Comparison of ENCODE assay signal across 1 cellular context in the genomic region with DNA sequence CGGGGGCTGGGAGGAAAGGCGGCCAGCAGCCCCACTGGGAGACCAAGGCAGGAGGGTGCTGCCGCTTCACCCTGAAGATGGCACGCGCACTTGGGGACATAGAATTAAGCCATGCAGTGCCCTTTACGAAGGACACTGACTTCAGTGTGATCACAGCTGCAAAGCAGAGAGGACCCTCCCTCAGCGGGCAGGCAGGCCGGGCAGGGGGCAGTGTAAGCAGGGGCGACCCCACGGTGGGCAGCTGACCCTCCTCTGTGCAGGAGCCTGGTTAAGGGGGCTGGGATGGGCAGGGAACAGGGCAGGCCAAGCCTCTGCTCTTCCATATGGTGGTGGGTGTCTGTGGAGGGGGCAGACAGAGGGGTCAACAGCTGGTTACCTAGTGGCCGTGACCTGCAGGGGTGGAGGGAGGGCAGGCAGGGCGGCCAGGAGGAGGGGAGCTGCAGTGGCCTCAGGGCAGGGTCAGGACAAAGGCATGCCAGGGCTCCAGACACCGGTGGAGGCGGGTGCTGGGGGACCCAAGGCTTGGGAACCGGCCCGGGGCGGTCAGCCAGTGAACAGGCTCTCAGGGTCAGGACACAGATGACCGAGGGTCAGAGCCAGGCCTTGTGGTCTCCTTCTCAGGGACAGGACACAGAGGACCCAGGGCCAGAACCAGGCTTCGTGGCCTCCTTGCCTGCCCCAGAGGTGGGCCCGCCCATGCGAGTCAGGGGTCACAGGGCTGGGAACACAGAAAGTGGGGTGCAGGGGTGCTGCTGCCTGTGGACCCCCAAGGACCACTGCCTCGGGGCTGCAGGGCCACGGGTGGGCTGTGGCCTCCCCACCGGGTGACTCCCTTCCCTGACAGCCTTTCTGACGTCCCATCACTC.
TF ChIP-seq lines count a peak whose summit lies in the region.

No MANE protein-coding gene starts in this region.

TF ChIP-seq in K562, 482 proteins besides CTCF, POLR2A, EP300 and RAD21:
- no peak for TF ChIP-seq ZNF699 (CRISPR knock-in tag; IDR thresholded peaks at IDR 0.05; ENCODE audit: insufficient replicate concordance)
- peak; percentile 14; the same call in 1 of the 2 replicates for TF ChIP-seq ZBTB7A (IDR thresholded peaks at IDR 0.05; ENCODE audit: borderline replicate concordance, control insufficient read depth, low read depth, low read length)
- TF ChIP-seq, protein P1, sequence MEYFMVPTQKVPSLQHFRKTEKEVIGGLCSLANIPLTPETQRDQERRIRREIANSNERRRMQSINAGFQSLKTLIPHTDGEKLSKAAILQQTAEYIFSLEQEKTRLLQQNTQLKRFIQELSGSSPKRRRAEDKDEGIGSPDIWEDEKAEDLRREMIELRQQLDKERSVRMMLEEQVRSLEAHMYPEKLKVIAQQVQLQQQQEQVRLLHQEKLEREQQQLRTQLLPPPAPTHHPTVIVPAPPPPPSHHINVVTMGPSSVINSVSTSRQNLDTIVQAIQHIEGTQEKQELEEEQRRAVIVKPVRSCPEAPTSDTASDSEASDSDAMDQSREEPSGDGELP (CRISPR knock-in tag; IDR thresholded peaks at IDR 0.05; ENCODE audit: borderline replicate concordance), result peak; percentile 25; the same call in 1 of the 2 replicates
TF ChIP-seq in K562: peak in this region for 2.
